ENCODE assay signal across 16 cellular contexts in genomic region chr10:121553861-121554264, GRCh38. TPM values are rescaled to one million over a fixed set of nuclear protein-coding genes. Genes with fewer than 3 reads are reported as not detected.
A peak's percentile ranks its signal among the peaks of the same experiment; 100 is the strongest.
DNase-seq lines count a peak whose midpoint lies in the region; ATAC-seq and TF ChIP-seq lines count a peak whose summit lies in the region.
"Had no signal": no experiment of that assay in that cellular context is flagged by ENCODE, and none has a peak within 500 bp of the region (broad histone marks: within the 10 kb centered on the region; RNA-seq: fewer than 3 reads in every experiment).

No MANE protein-coding gene starts in this region.

- peak overlapping the region; percentile 31 for H3K4me3 Mint-ChIP-seq in mesothelial cell of epicardium
- H3K4me3 Mint-ChIP-seq: central memory CD8-positive, alpha-beta T cell had no signal

- TF ChIP-seq CTCF in LNCaP clone FGC (IDR thresholded peaks at IDR 0.05; ENCODE audit: control insufficient read depth, extremely low read depth, insufficient read depth), result no peak
- TF ChIP-seq CTCF in dorsolateral prefrontal cortex (IDR thresholded peaks at IDR 0.05 in 54 of 56, conservative IDR thresholded peaks at IDR 0.05 in 2 of 56; ENCODE audit: low read depth in 1 of 56, partially characterized antibody in 56 of 56), result no peak
- TF ChIP-seq CTCF in mesothelial cell of epicardium (IDR thresholded peaks at IDR 0.05; ENCODE audit: unreplicated experiment), result no peak

- in situ Hi-C loops in Caki2 (cut with HindIII; ENCODE audit: low pct_unique_long_range_greater_than_20kb, low sequenced_read_pairs), result no loop called here

- no peak overlapping the region for H3K4me3 ChIP-seq in LNCaP clone FGC (ENCODE audit: low read depth, low read length)
- H3K4me3 ChIP-seq in dorsolateral prefrontal cortex, result peak overlapping the region in 1 of 59 donors; percentile 17
- H3K4me3 ChIP-seq: GM23248, MG63, psoas muscle had no signal

- peaks cover 7% of the 10 kb centered on the region for H3K9me3 Mint-ChIP-seq in mesothelial cell of epicardium
- H3K9me3 Mint-ChIP-seq: central memory CD8-positive, alpha-beta T cell had no signal

- peak overlapping the region in 58 of 59 donors; percentile 11 to 91 (median 80) for H3K27ac ChIP-seq in dorsolateral prefrontal cortex
- H3K27ac ChIP-seq: GM23248, psoas muscle had no signal

- intact Hi-C loops in dorsolateral prefrontal cortex (cut with DNase I), result no loop called here
- intact Hi-C loops in Right ventricle myocardium inferior (cut with DNase I), result no loop called here

- DNase-seq in Caki2 (ENCODE audit: low read depth) (peak; percentile 87), LNCaP clone FGC (ENCODE audit: low read depth) (peak; percentile 41), dorsolateral prefrontal cortex (no peak), mesothelial cell of epicardium (ENCODE audit: low spot score in 2 of 2, unreplicated experiment in 2 of 2) (peak in 1 of 2 experiments; percentile 70), ecto neural progenitor cell (ENCODE audit: low spot score) (no peak), SHP77 treated with DMSO at 0.1 percent for 48 hours (lab: John Stamatoyannopoulos, UW) (no peak), Right ventricle myocardium inferior (ENCODE audit: missing footprints) (no peak)
- DNase-seq: activated naive CD4-positive, alpha-beta T cell; GM23248; MG63; psoas muscle; stimulated activated CD4-positive, alpha-beta T cell treated with anti-CD3 and anti-CD28 coated beads, Interleukin-2, amount 100 ng/mL, for 24 hours; T1000 had no signal

- peaks cover 57% of the 10 kb centered on the region for H3K4me1 Mint-ChIP-seq in mesothelial cell of epicardium
- H3K4me1 Mint-ChIP-seq: central memory CD8-positive, alpha-beta T cell had no signal

- no peaks in the 10 kb centered on the region for H3K27me3 Mint-ChIP-seq in mesothelial cell of epicardium (ENCODE audit: low read depth)
- H3K27me3 Mint-ChIP-seq: central memory CD8-positive, alpha-beta T cell had no signal

- ATAC-seq in GM21447 (IDR thresholded peaks at IDR 0.05; ENCODE audit: unreplicated experiment) (no peak), Right ventricle myocardium inferior (no peak)
- ATAC-seq: psoas muscle had no signal

- H3K27ac Mint-ChIP-seq in mesothelial cell of epicardium, result peak overlapping the region; percentile 99

- peaks cover 26% of the 10 kb centered on the region for H3K36me3 Mint-ChIP-seq in mesothelial cell of epicardium

- H3K27me3 ChIP-seq in dorsolateral prefrontal cortex, result peaks cover 0 to 4% (median 0%) of the 10 kb centered on the region in 45 donors
- H3K27me3 ChIP-seq: MG63 had no signal

RNA-seq across cellular contexts. Expression of gene FGFR2, which starts 44.4 kb away (rescaled TPM):
- 7.4 and 13.5 TPM in 2 replicates for total RNA-seq in Caki2 (2014; rRNA removed; shearing (Covaris generic); ENCODE audit: low replicate concordance)
- total RNA-seq in dorsolateral prefrontal cortex, result 100 to 1,000 TPM in 94 of 120 experiments, 10 to 100 TPM in 26; 69.8 to 487 (median 136) TPM
- 78.0 to 88.3 TPM (median 83.2 TPM) in 3 replicates for total RNA-seq in mesothelial cell of epicardium
- total RNA-seq in Right ventricle myocardium inferior, result 0.70 TPM
- total RNA-seq: GM23248, mononuclear cell had no signal

Comparison
In these comparisons a context has a peak if more than half of its experiments do, and no peak if none do; other contexts are left out.
1. DNase-seq: peak in Caki2 (single experiment) and LNCaP clone FGC (single experiment); none in dorsolateral prefrontal cortex (0 of 10), ecto neural progenitor cell (single experiment), SHP77 treated with DMSO at 0.1 percent for 48 hours (single experiment) and Right ventricle myocardium inferior (single experiment).